22 cellular contexts compared by ENCODE assay signal in the genomic region with DNA sequence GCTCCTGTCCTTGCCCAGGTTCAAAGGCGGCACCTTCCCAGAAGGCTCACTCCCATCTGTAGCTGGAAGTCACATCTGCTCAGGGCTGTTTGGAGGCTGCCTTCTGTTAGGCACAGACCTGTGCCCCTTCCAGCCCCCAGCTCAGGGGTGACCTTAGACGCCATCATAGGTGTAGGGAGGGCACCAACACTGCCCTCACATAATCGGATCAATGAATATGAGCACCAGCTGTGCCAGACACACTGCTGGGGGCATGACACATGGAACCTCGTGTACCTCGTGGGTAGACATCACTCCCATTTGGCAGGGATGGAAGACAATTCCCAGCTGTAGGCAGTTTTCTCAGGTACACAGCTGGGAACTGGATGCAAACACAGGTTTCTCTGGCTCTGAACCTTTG.
A peak's percentile ranks its signal among the peaks of the same experiment; 100 is the strongest.
DNase-seq lines count a peak whose midpoint lies in the region; ATAC-seq and TF ChIP-seq lines count a peak whose summit lies in the region.
"Had no signal": no experiment of that assay in that cellular context is flagged by ENCODE, and none has a peak within 500 bp of the region (broad histone marks: within the 10 kb centered on the region; RNA-seq: fewer than 3 reads in every experiment).

No MANE protein-coding gene starts in this region.

- H3K14ac ChIP-seq in IMR-90 (replicated peaks; ENCODE audit: low read depth, low read length) (no peak overlapping the region), neuronal stem cell (ENCODE audit: low read length) (no peak overlapping the region)

- 8% methylated on average over 2 of the region's 5 CpGs; no CpG with 5 or more reads in 1 of the 2 experiments for WGBS in IMR-90 (ENCODE audit: extremely low coverage in 2 of 2, insufficient read length in 1 of 2), 2 experiments
- no CpG with 5 or more reads among the region's 5 CpGs for WGBS in neuronal stem cell (ENCODE audit: extremely low coverage in 2 of 2, insufficient read length in 2 of 2, insufficient replicate concordance in 1 of 2), 2 donors

- no peak overlapping the region for H3K56ac ChIP-seq in IMR-90 (ENCODE audit: extremely low read depth, insufficient read depth, low read length)

- H2BK20ac ChIP-seq in IMR-90 (ENCODE audit: low read depth, low read length) = no peak overlapping the region

- H3K9me3 ChIP-seq in IMR-90 (ENCODE audit: control insufficient read depth, insufficient read depth, low read length) (peaks cover 3% of the 10 kb centered on the region; the same call in 1 of the 2 replicates), WERI-Rb-1 (ENCODE audit: severe bottlenecking) (no peaks in the 10 kb centered on the region), neuronal stem cell (replicated peaks in 1 of 2; ENCODE audit: control insufficient read depth in 2 of 2, insufficient read depth in 1 of 2, low read depth in 1 of 2, low read length in 2 of 2) (peaks cover 0 to 5% of the 10 kb centered on the region in 2 donors)
- H3K9me3 ChIP-seq: BE2C had no signal

- TF ChIP-seq CTCF in IMR-90 (conservative IDR thresholded peaks at IDR 0.05; ENCODE audit: low read depth, low read length) (no peak), WERI-Rb-1 (IDR thresholded peaks at IDR 0.05; ENCODE audit: low read depth, low read length) (no peak)

- no peaks in the 10 kb centered on the region for H3K27me3 ChIP-seq in IMR-90 (ENCODE audit: control insufficient read depth, insufficient read depth, low read length)
- H3K27me3 ChIP-seq in WERI-Rb-1 (ENCODE audit: insufficient read depth, low read depth, severe bottlenecking) = no peaks in the 10 kb centered on the region
- H3K27me3 ChIP-seq in neuronal stem cell (ENCODE audit: control insufficient read depth in 3 of 3, insufficient read depth in 3 of 3, low read depth in 1 of 3, low read length in 3 of 3) = no peaks in the 10 kb centered on the region
- H3K27me3 ChIP-seq: BE2C, BLaER1 had no signal

- no peaks in the 10 kb centered on the region for H3K36me3 ChIP-seq in IMR-90 (ENCODE audit: control insufficient read depth, insufficient read depth, low read length)
- no peaks in the 10 kb centered on the region for H3K36me3 ChIP-seq in WERI-Rb-1
- H3K36me3 ChIP-seq in neuronal stem cell (replicated peaks in 1 of 2; ENCODE audit: control insufficient read depth in 2 of 2, insufficient read depth in 2 of 2, low read length in 2 of 2) = no peaks in the 10 kb centered on the region
- H3K36me3 ChIP-seq: BE2C, BLaER1 had no signal

- H3K4me2 ChIP-seq in IMR-90 (ENCODE audit: low read depth, low read length) = no peak overlapping the region
- H3K4me2 ChIP-seq in neuronal stem cell (ENCODE audit: insufficient read depth, low read length, poor library complexity, severe bottlenecking) = no peak overlapping the region
- H3K4me2 ChIP-seq: BLaER1 had no signal

- H3K4me3 ChIP-seq in IMR-90 (ENCODE audit: insufficient read depth, low read depth, low read length) (no peak overlapping the region), WERI-Rb-1 (ENCODE audit: low read depth, low read length) (no peak overlapping the region), neuronal stem cell (ENCODE audit: low read length in 2 of 2) (no peak overlapping the region)
- H3K4me3 ChIP-seq: BLaER1, GM12878 had no signal

- H2AFZ ChIP-seq in IMR-90 (replicated peaks; ENCODE audit: low read length, poor library complexity) = peak overlapping the region; percentile 21
- H2AFZ ChIP-seq in neuronal stem cell (ENCODE audit: low read length) = no peak overlapping the region

- H3K23ac ChIP-seq in IMR-90 (ENCODE audit: low read depth, low read length) = no peak overlapping the region
- H3K23ac ChIP-seq in neuronal stem cell (ENCODE audit: low read depth, low read length, poor library complexity) = no peak overlapping the region

- H2AK5ac ChIP-seq in IMR-90 (ENCODE audit: low read depth, low read length) (no peak overlapping the region), neuronal stem cell (ENCODE audit: low read depth, low read length) (peak overlapping the region; percentile 6)

- dilution Hi-C loops in IMR-90 (cut with HindIII; ENCODE audit: low sequenced_read_pairs, unreplicated experiment) = no loop called here

- POLR2A ChIA-PET in IMR-90 (lab: Charles Lee; ENCODE audit: unreplicated experiment) = no interaction called here

- no peak overlapping the region for H2AK9ac ChIP-seq in IMR-90 (replicated peaks; ENCODE audit: low read depth, low read length, poor library complexity)

- H3K18ac ChIP-seq in IMR-90 (ENCODE audit: low read depth, low read length) (no peak overlapping the region), neuronal stem cell (ENCODE audit: low read length) (no peak overlapping the region)

- H4K20me1 ChIP-seq in IMR-90 (ENCODE audit: insufficient read depth, low read length) = no peaks in the 10 kb centered on the region
- H4K20me1 ChIP-seq: BLaER1 had no signal

- intact Hi-C loops in IMR-90 (cut with micrococcal nuclease) = no loop called here

- H3K4ac ChIP-seq in IMR-90 (ENCODE audit: low read depth, low read length) = no peak overlapping the region
- H3K4ac ChIP-seq in neuronal stem cell (ENCODE audit: low read length) = no peak overlapping the region

- DNase-seq in IMR-90 (no peak), WERI-Rb-1 (peak; percentile 42), neuronal stem cell (ENCODE audit: low spot score) (no peak), NOMO-1 treated with DMSO at 0.1 percent for 48 hours (lab: John Stamatoyannopoulos, UW; ENCODE audit: unreplicated experiment) (no peak), middle frontal gyrus (ENCODE audit: extremely low spot score, low spot score) (no peak)
- DNase-seq: 8988T; ACHN; BE2C; C1 segment of cervical spinal cord; CD4-positive, alpha-beta memory T cell; CD4-positive, CD25-positive, alpha-beta regulatory T cell; CD8-positive, alpha-beta memory T cell; COR-L47; DMS 273 treated with DMSO at 0.1 percent for 48 hours; DMS153; DMS53; DMS79; DND-41; EL; GDM1 had no signal

- no peaks in the 10 kb centered on the region for H3K9me1 ChIP-seq in IMR-90 (ENCODE audit: insufficient read depth, low read length)

- H4K5ac ChIP-seq in IMR-90 (ENCODE audit: low read depth, low read length) = no peak overlapping the region

- no TSS peak for BruUV-seq in IMR-90 (replicated peaks; lab: Mats Ljungman, UMichigan)

- CTCF ChIA-PET in IMR-90 (lab: Yijun Ruan, JAX) = no interaction called here

- H3K79me1 ChIP-seq in IMR-90 (ENCODE audit: low read depth in 1 of 2, low read length in 2 of 2) (no peaks in the 10 kb centered on the region), neuronal stem cell (ENCODE audit: low read depth, low read length) (no peaks in the 10 kb centered on the region)

- no peak for TF ChIP-seq RAD21 in IMR-90 (IDR thresholded peaks at IDR 0.05; ENCODE audit: low read length)

- no peak overlapping the region for H4K8ac ChIP-seq in IMR-90 (ENCODE audit: low read depth in 2 of 2, low read length in 2 of 2)
- H4K8ac ChIP-seq in neuronal stem cell (ENCODE audit: low read depth, low read length) = no peak overlapping the region

- no peak overlapping the region for H2BK12ac ChIP-seq in neuronal stem cell (ENCODE audit: low read length)

- no peak overlapping the region for H2BK5ac ChIP-seq in IMR-90 (ENCODE audit: low read depth, low read length, poor library complexity, severe bottlenecking)
- peak overlapping the region; percentile 79 for H2BK5ac ChIP-seq in neuronal stem cell (ENCODE audit: low read length)

- H3K9ac ChIP-seq in IMR-90 (ENCODE audit: low read depth, low read length) (no peak overlapping the region), neuronal stem cell (ENCODE audit: low read depth, low read length, poor library complexity) (no peak overlapping the region)
- H3K9ac ChIP-seq: BLaER1 had no signal

- no peaks in the 10 kb centered on the region for H3K4me1 ChIP-seq in IMR-90 (ENCODE audit: control insufficient read depth, insufficient read depth, low read length)
- H3K4me1 ChIP-seq in neuronal stem cell (ENCODE audit: control insufficient read depth in 2 of 2, insufficient read depth in 1 of 2, low read depth in 1 of 2, low read length in 2 of 2) = no peaks in the 10 kb centered on the region

- H2BK15ac ChIP-seq in IMR-90 (ENCODE audit: low read depth, low read length) = no peak overlapping the region
- H2BK15ac ChIP-seq in neuronal stem cell (ENCODE audit: low read length) = no peak overlapping the region

- in situ Hi-C loops in IMR-90 (cut with MboI; ENCODE audit: low sequenced_read_pairs) = no loop called here

- ATAC-seq in IMR-90 (ENCODE audit: low read depth) = no peak
- ATAC-seq: GM12878 had no signal

- H4K91ac ChIP-seq in IMR-90 (ENCODE audit: insufficient read depth, low read depth, low read length) = no peak overlapping the region
- H4K91ac ChIP-seq in neuronal stem cell (ENCODE audit: low read depth, low read length, poor library complexity) = no peak overlapping the region

- TF ChIP-seq POLR2A in IMR-90 (IDR thresholded peaks at IDR 0.05; ENCODE audit: low read depth, low read length) = no peak

- H2BK120ac ChIP-seq in IMR-90 (ENCODE audit: low read depth, low read length) (no peak overlapping the region), neuronal stem cell (ENCODE audit: low read depth, low read length) (no peak overlapping the region)

- no peak overlapping the region for H3K27ac ChIP-seq in IMR-90 (ENCODE audit: insufficient read depth, low read length)
- 0 out of 2 replicates have a peak overlapping the region, but pooled peaks have one; percentile 22 for H3K27ac ChIP-seq in WERI-Rb-1
- H3K27ac ChIP-seq in neuronal stem cell (replicated peaks; ENCODE audit: low read length) = no peak overlapping the region
- H3K27ac ChIP-seq: BLaER1 had no signal

TF ChIP-seq in IMR-90, 13 proteins besides CTCF, POLR2A, EP300 and RAD21 (continues in another document):
- TF ChIP-seq SMC3 (IDR thresholded peaks at IDR 0.05; ENCODE audit: low read depth, low read length) (no peak), MAZ (IDR thresholded peaks at IDR 0.05; ENCODE audit: borderline replicate concordance, low read depth, low read length) (no peak), RFX5 (IDR thresholded peaks at IDR 0.05; ENCODE audit: low read depth, low read length) (no peak), RCOR1 (IDR thresholded peaks at IDR 0.05; ENCODE audit: insufficient replicate concordance, low read length) (no peak)
- TF ChIP-seq, protein P1, sequence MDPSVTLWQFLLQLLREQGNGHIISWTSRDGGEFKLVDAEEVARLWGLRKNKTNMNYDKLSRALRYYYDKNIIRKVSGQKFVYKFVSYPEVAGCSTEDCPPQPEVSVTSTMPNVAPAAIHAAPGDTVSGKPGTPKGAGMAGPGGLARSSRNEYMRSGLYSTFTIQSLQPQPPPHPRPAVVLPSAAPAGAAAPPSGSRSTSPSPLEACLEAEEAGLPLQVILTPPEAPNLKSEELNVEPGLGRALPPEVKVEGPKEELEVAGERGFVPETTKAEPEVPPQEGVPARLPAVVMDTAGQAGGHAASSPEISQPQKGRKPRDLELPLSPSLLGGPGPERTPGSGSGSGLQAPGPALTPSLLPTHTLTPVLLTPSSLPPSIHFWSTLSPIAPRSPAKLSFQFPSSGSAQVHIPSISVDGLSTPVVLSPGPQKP (IDR thresholded peaks at IDR 0.05; ENCODE audit: borderline replicate concordance, low read depth, low read length) = no peak
